ENCODE assay signal across 10 cellular contexts in genomic region chr4:146095091-146095690, GRCh38.
DNase-seq lines count a peak whose midpoint lies in the region; ATAC-seq and TF ChIP-seq lines count a peak whose summit lies in the region.
"Had no signal": no experiment of that assay in that cellular context is flagged by ENCODE, and none has a peak within 500 bp of the region (broad histone marks: within the 10 kb centered on the region; RNA-seq: fewer than 3 reads in every experiment).

No MANE protein-coding gene starts in this region.

- H3K4me1 ChIP-seq in cardiac muscle cell (ENCODE audit: low read depth), result no peaks in the 10 kb centered on the region
- H3K4me1 ChIP-seq in right atrium auricular region, result no peaks in the 10 kb centered on the region
- H3K4me1 ChIP-seq in KMS-11 (ENCODE audit: low read depth, poor library complexity, severe bottlenecking), result peaks cover 19% of the 10 kb centered on the region
- peaks cover 0 to 4% (median 0%) of the 10 kb centered on the region in 6 donors for H3K4me1 ChIP-seq in spleen

- TF ChIP-seq CTCF in cardiac muscle cell (IDR thresholded peaks at IDR 0.05; ENCODE audit: low read depth, low read length) (peak; percentile 75), right atrium auricular region (IDR thresholded peaks at IDR 0.05) (peak in 1 of 2 donors; percentile 78), KMS-11 (conservative IDR thresholded peaks at IDR 0.05; ENCODE audit: low read depth, low read length) (peak; percentile 93), spleen (IDR thresholded peaks at IDR 0.05 in 8 of 11, conservative IDR thresholded peaks at IDR 0.05 in 3 of 11) (peak; percentile 19 to 73 (median 60))

- 59 to 72% (median 64%) methylated on average over 4 of the region's 4 CpGs for WGBS in spleen, 5 donors

- H2AFZ ChIP-seq in KMS-11 (ENCODE audit: low read depth), result no peak overlapping the region

- peak; percentile 69 to 79 for DNase-seq in cardiac muscle cell (ENCODE audit: low read depth in 1 of 2, low spot score in 1 of 2)
- no peak for DNase-seq in right atrium auricular region (ENCODE audit: low spot score)
- peak; percentile 2 for DNase-seq in T1000 (lab: John Stamatoyannopoulos, UW)
- DNase-seq in glomerular endothelial cell (ENCODE audit: extremely low read depth, low read depth, low spot score), result peak; percentile 65
- no peak for DNase-seq in spleen

- H3K79me2 ChIP-seq in KMS-11 (ENCODE audit: insufficient read depth, low read depth), result no peaks in the 10 kb centered on the region

- no peaks in the 10 kb centered on the region for H3K36me3 ChIP-seq in cardiac muscle cell
- H3K36me3 ChIP-seq in right atrium auricular region, result no peaks in the 10 kb centered on the region
- no peaks in the 10 kb centered on the region for H3K36me3 ChIP-seq in KMS-11 (ENCODE audit: insufficient read depth)
- H3K36me3 ChIP-seq in spleen, result no peaks in the 10 kb centered on the region
- H3K36me3 ChIP-seq: thoracic aorta had no signal

- H3K4me3 ChIP-seq in cardiac muscle cell (no peak overlapping the region), right atrium auricular region (no peak overlapping the region), KMS-11 (IDR thresholded peaks at IDR 0.05; ENCODE audit: insufficient read depth, low read depth, low read length) (no peak overlapping the region), spleen (no peak overlapping the region)
- H3K4me3 ChIP-seq: thoracic aorta had no signal

- no peaks in the 10 kb centered on the region for H4K20me1 ChIP-seq in KMS-11 (ENCODE audit: insufficient read depth)

- no peak for ATAC-seq in GM18505 (IDR thresholded peaks at IDR 0.05; ENCODE audit: unreplicated experiment)
- ATAC-seq in GM19351 (IDR thresholded peaks at IDR 0.05; ENCODE audit: unreplicated experiment), result no peak

- H3K4me2 ChIP-seq in KMS-11, result no peak overlapping the region

- H3K27me3 ChIP-seq in cardiac muscle cell, result no peaks in the 10 kb centered on the region
- H3K27me3 ChIP-seq in right atrium auricular region, result no peaks in the 10 kb centered on the region
- no peaks in the 10 kb centered on the region for H3K27me3 ChIP-seq in KMS-11 (ENCODE audit: insufficient read depth, low read depth)
- H3K27me3 ChIP-seq in spleen (replicated peaks in 1 of 7), result no peaks in the 10 kb centered on the region

- intact Hi-C loops in spleen (cut with DNase I; ENCODE audit: low total_unique reads), result no loop called here

- no peaks in the 10 kb centered on the region for H3K9me3 ChIP-seq in cardiac muscle cell (ENCODE audit: low read depth)
- H3K9me3 ChIP-seq in right atrium auricular region, result no peaks in the 10 kb centered on the region
- no peaks in the 10 kb centered on the region for H3K9me3 ChIP-seq in spleen
- H3K9me3 ChIP-seq: thoracic aorta had no signal

- no peak overlapping the region for H3K9ac ChIP-seq in KMS-11

- TF ChIP-seq POLR2A in spleen (IDR thresholded peaks at IDR 0.05) (no peak), GM18505 (IDR thresholded peaks at IDR 0.05; ENCODE audit: borderline replicate concordance, extremely low read depth, insufficient read depth, insufficient read length) (no peak)

- no peak overlapping the region for H3K27ac ChIP-seq in cardiac muscle cell
- no peak overlapping the region for H3K27ac ChIP-seq in right atrium auricular region
- no peak overlapping the region for H3K27ac ChIP-seq in KMS-11
- no peak overlapping the region for H3K27ac ChIP-seq in spleen
- H3K27ac ChIP-seq: epithelial cell of prostate, thoracic aorta had no signal

Comparison
In these comparisons a context has a peak if more than half of its experiments do, and no peak if none do; other contexts are left out.
1. DNase-seq: peak in cardiac muscle cell (2 of 2), T1000 (single experiment) and glomerular endothelial cell (single experiment); none in right atrium auricular region (single experiment) and spleen (single experiment).